Comparison of ENCODE assay signal across 16 cellular contexts in the genomic region with DNA sequence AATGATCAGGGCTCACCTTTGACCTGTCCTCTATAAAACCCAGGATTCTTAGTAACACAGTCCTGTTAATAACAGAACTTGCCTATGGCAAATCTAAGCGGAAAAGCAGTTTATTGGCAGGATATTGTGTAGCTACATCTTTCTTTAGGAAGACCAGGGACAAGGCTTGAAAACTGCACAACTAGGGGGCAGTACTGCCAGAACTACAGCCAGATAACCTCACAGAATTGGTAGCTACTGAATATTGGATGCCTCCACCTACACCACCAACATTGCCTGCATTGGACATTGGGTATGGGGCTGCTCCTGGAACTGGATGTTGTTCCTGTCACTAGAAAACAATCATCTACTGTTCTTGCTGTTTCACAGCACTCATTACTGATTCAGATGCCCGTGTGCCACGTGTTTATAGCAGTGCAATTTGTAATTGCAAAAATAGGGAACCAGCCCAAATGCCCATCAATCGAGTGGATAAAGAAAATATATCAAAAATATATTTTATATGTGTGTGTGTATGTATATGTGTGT. TPM values are rescaled to one million over a fixed set of nuclear protein-coding genes. Genes with fewer than 3 reads are reported as not detected.
DNase-seq lines count a peak whose midpoint lies in the region; TF ChIP-seq lines count a peak whose summit lies in the region.
"Had no signal": no experiment of that assay in that cellular context is flagged by ENCODE, and none has a peak within 500 bp of the region (broad histone marks: within the 10 kb centered on the region; RNA-seq: fewer than 3 reads in every experiment).

No MANE protein-coding gene starts in this region.

- H3K36me3 ChIP-seq in H7 (replicated peaks; ENCODE audit: control insufficient read depth, insufficient read depth, low read length) (no peaks in the 10 kb centered on the region), GM23248 (ENCODE audit: low read depth) (no peaks in the 10 kb centered on the region)
- H3K36me3 ChIP-seq: cardiac muscle cell, vagina had no signal

- H3K79me2 ChIP-seq in GM23248 (ENCODE audit: insufficient read depth), result no peaks in the 10 kb centered on the region

- H3K27ac ChIP-seq in angular gyrus (ENCODE audit: low read depth, low read length), result peak overlapping the region; percentile 78
- H3K27ac ChIP-seq in GM23248, result no peak overlapping the region
- H3K27ac ChIP-seq: cardiac muscle cell, vagina had no signal

- no peaks in the 10 kb centered on the region for H3F3A ChIP-seq in GM23248 (ENCODE audit: insufficient read depth)

- in situ Hi-C loops in GM23248 (cut with MboI), result no loop called here

- whole genome bisulfite sequencing in GM23248 (ENCODE audit: low coverage in 1 of 2, low lambda C conversion rate in 2 of 2, missing lambda C conversion rate in 2 of 2), 2 experiments, result 57 to 66% methylated on average over 3 to 4 of the region's 4 CpGs

- H2AFZ ChIP-seq in GM23248, result no peak overlapping the region

- no peak overlapping the region for H3K4me2 ChIP-seq in GM23248 (ENCODE audit: unreplicated experiment)

- H3K9me2 ChIP-seq in GM23248 (ENCODE audit: insufficient read depth), result no peaks in the 10 kb centered on the region

- no peaks in the 10 kb centered on the region for H3K27me3 ChIP-seq in H7 (ENCODE audit: control insufficient read depth, insufficient read depth, low read length)
- no peaks in the 10 kb centered on the region for H3K27me3 ChIP-seq in GM23248 (replicated peaks; ENCODE audit: insufficient read depth)
- H3K27me3 ChIP-seq: cardiac muscle cell, vagina had no signal

- peak; percentile 18 for TF ChIP-seq CTCF in AG09309 (IDR thresholded peaks at IDR 0.05; ENCODE audit: control insufficient read depth, insufficient read depth, low read depth, low read length, missing control alignments)

- no peak overlapping the region for H3K4me3 ChIP-seq in AG09309 (ENCODE audit: control insufficient read depth, low read depth, low read length)
- H3K4me3 ChIP-seq in H7 (ENCODE audit: insufficient read depth, low read depth, low read length), result no peak overlapping the region
- H3K4me3 ChIP-seq in GM23248, result no peak overlapping the region
- H3K4me3 ChIP-seq: cardiac muscle cell, vagina had no signal

- H3K9ac ChIP-seq in GM23248, result no peak overlapping the region

- DNase-seq in AG09309 (ENCODE audit: low read depth) (no peak), H7 (peak; percentile 44), globus pallidus (ENCODE audit: low spot score) (peak; percentile 49), middle frontal gyrus (ENCODE audit: extremely low spot score, low spot score) (no peak), SKM-1 treated with dmso at 0.1 percent for 144 hours (lab: John Stamatoyannopoulos, UW; ENCODE audit: unreplicated experiment) (no peak), GM23248 (no peak), T1000 (lab: John Stamatoyannopoulos, UW) (no peak)
- DNase-seq: activated naive CD4-positive, alpha-beta T cell; DMS53; NCI-H69; SIG-M5; stimulated activated CD4-positive, alpha-beta T cell treated with anti-CD3 and anti-CD28 coated beads, Interleukin-2, amount 100 ng/mL, for 24 hours had no signal

- H3K9me3 ChIP-seq in GM23248 (ENCODE audit: low read depth), result no peaks in the 10 kb centered on the region
- H3K9me3 ChIP-seq: vagina had no signal

- no peaks in the 10 kb centered on the region for H3K4me1 ChIP-seq in GM23248 (ENCODE audit: insufficient read depth)
- H3K4me1 ChIP-seq: vagina had no signal

- H4K20me1 ChIP-seq in GM23248 (ENCODE audit: insufficient read depth), result no peaks in the 10 kb centered on the region

RNA-seq across cellular contexts. Expression of gene REPS2, which starts 47.4 kb away (rescaled TPM):
- 0.31 and 1.1 TPM in 2 replicates for total RNA-seq in H7 (2014; rRNA removed; shearing (Covaris generic))
- 0.11 TPM in 1 of 2 replicates, not detected in the other for total RNA-seq in GM23248 (2014; rRNA removed; shearing (Covaris generic))
- 0.03 TPM in 2 replicates for polyA plus RNA-seq in GM23248 (2016; fragmentation: Nextera tagmentation; extraction: Ambion mirVana)
- total RNA-seq: activated CD8-positive, alpha-beta memory T cell treated with anti-CD3 and anti-CD28 coated beads for 36 hours had no signal

Comparison
In these comparisons a context has a peak if more than half of its experiments do, and no peak if none do; other contexts are left out.
1. DNase-seq: peak in H7 (single experiment) and globus pallidus (single experiment); none in AG09309 (single experiment), middle frontal gyrus (single experiment), SKM-1 treated with dmso at 0.1 percent for 144 hours (single experiment), GM23248 (single experiment) and T1000 (single experiment).